Comparison of ENCODE assay signal across 19 cellular contexts in genomic region chr1:203516906-203517305, GRCh38. TPM values are rescaled to one million over a fixed set of nuclear protein-coding genes. Genes with fewer than 3 reads are reported as not detected.
A peak's percentile ranks its signal among the peaks of the same experiment; 100 is the strongest.
DNase-seq lines count a peak whose midpoint lies in the region; ATAC-seq and TF ChIP-seq lines count a peak whose summit lies in the region.
"Had no signal": no experiment of that assay in that cellular context is flagged by ENCODE, and none has a peak within 500 bp of the region (broad histone marks: within the 10 kb centered on the region; RNA-seq: fewer than 3 reads in every experiment).

No MANE protein-coding gene starts in this region.

- no peaks in the 10 kb centered on the region for H3K9me3 ChIP-seq in suprapubic skin
- H3K9me3 ChIP-seq: BLaER1 had no signal

- peaks cover 72% of the 10 kb centered on the region for H3K4me1 ChIP-seq in suprapubic skin

- no peak for TF ChIP-seq POLR2A in suprapubic skin (IDR thresholded peaks at IDR 0.05)

- no peaks in the 10 kb centered on the region for H3K27me3 ChIP-seq in suprapubic skin
- H3K27me3 ChIP-seq: BLaER1 had no signal

- no peaks in the 10 kb centered on the region for H3K36me3 ChIP-seq in suprapubic skin
- H3K36me3 ChIP-seq: BLaER1 had no signal

- no peak for ATAC-seq in GM21447 (IDR thresholded peaks at IDR 0.05; ENCODE audit: unreplicated experiment)
- ATAC-seq: GM12878, GM23338, K562 had no signal

- H3K27ac ChIP-seq in suprapubic skin = peak overlapping the region; percentile 24
- H3K27ac ChIP-seq: 22Rv1, BLaER1 had no signal

- no peak overlapping the region for H3K4me3 ChIP-seq in suprapubic skin
- H3K4me3 ChIP-seq: BLaER1, GM12878, GM23338, K562 had no signal

- WGBS in suprapubic skin = no CpG with 5 or more reads among the region's 5 CpGs

- TF ChIP-seq CTCF in suprapubic skin (IDR thresholded peaks at IDR 0.05) = no peak

- DNase-seq in ELF-1 (ENCODE audit: low read depth, low spot score) (peak; percentile 53), NCI-H69 (lab: John Stamatoyannopoulos, UW) (peak; percentile 81), islet precursor cell (peak; percentile 65), suprapubic skin (ENCODE audit: low spot score in 2 of 2) (no peak), OCI-M1 (lab: John Stamatoyannopoulos, UW) (no peak), middle frontal gyrus (ENCODE audit: extremely low spot score, low spot score) (no peak)
- DNase-seq in activated CD4-positive, CD25-positive, alpha-beta regulatory T cell (lab: John Stamatoyannopoulos, UW) = no peak
- DNase-seq: AML-193, DMS 273 treated with DMSO at 0.1 percent for 48 hours had no signal

- TF ChIP-seq EP300 in suprapubic skin (IDR thresholded peaks at IDR 0.05) = no peak

RNA-seq across cellular contexts. Expression of gene OPTC, which starts 23.0 kb away (rescaled TPM):
- not detected for total RNA-seq in suprapubic skin
- total RNA-seq: A673, Daoy, G401, GM12878, HT1080, K562 had no signal

RNA-seq across cellular contexts. Expression of gene PRELP, which starts 41.3 kb away (rescaled TPM):
- total RNA-seq in suprapubic skin = 10 to 100 TPM in 3 of 4 donors, 1 to 10 TPM in 1; 6.4 to 34.7 (median 18.0) TPM
- total RNA-seq: A673, Daoy, G401 had no signal

Comparison
In these comparisons a context has a peak if more than half of its experiments do, and no peak if none do; other contexts are left out.
1. DNase-seq: peak in ELF-1 (single experiment), NCI-H69 (single experiment) and islet precursor cell (single experiment); none in suprapubic skin (0 of 2), OCI-M1 (single experiment), activated CD4-positive, CD25-positive, alpha-beta regulatory T cell (0 of 4) and middle frontal gyrus (single experiment).